26 cellular contexts compared by ENCODE assay signal in the genomic region with DNA sequence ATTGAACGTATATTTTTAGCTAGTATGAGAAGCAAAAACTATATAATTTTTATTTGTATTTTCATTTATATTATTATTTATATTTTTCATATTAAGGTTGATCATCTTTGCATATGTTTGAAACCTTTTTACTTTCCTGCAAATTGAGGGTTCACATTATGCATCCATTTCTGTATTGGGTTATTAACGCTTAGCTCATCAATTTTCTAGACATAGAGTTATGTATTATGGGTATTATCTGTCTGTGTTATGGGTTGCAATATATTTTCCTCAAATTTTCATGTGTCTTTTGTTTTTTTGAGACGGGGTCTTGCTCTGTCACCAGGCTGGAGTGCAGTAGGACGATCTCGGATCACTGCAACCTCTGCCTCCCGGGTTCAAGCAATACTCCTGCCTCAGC.
"Had no signal": no experiment of that assay in that cellular context is flagged by ENCODE, and none has a peak within 500 bp of the region (broad histone marks: within the 10 kb centered on the region; RNA-seq: fewer than 3 reads in every experiment).

No MANE protein-coding gene starts in this region.

- H3K4me3 ChIP-seq: neural progenitor cell, ovary, psoas muscle, skin epidermis, stomach, thoracic aorta, thyroid gland, tibial nerve, upper lobe of left lung, vagina had no signal

- H3K4me2 ChIP-seq: neural progenitor cell had no signal

- H3K9ac ChIP-seq: neural progenitor cell, parathyroid adenoma had no signal

- DNase-seq: naive thymus-derived CD4-positive, alpha-beta T cell; natural killer cell; occipital lobe; ovary; posterior cingulate gyrus; psoas muscle; right cardiac atrium; stimulated activated CD4-positive, alpha-beta T cell treated with anti-CD3 and anti-CD28 coated beads, Interleukin-15, amount 100 ng/mL, for 24 hours; stimulated activated CD4-positive, alpha-beta T cell treated with anti-CD3 and anti-CD28 coated beads, Interleukin-2, amount 100 ng/mL, for 24 hours; stimulated activated CD4-positive, alpha-beta T cell treated with anti-CD3 and anti-CD28 coated beads, Interleukin-2, amount 100 ng/mL, for 48 hours; stimulated activated CD4-positive, alpha-beta T cell treated with anti-CD3 and anti-CD28 coated beads, Interleukin-4, amount 100 ng/mL, for 24 hours; stimulated activated naive B cell treated with anti-CD40 and anti-IgM and Interleukin-4, amounts not matched to agents 10 μg/mL and 1 μg/mL and 100 μg/mL, for 72 hours; stimulated activated naive CD4-positive, alpha-beta T cell treated with Interleukin-2 at 50 U/mL for 16 hours; stomach; thyroid gland; trophoblast cell; upper lobe of left lung had no signal

- H3K36me3 ChIP-seq: neural progenitor cell, ovary, stomach, thoracic aorta, thyroid gland, tibial nerve, upper lobe of left lung, vagina had no signal

- ATAC-seq: naive thymus-derived CD4-positive, alpha-beta T cell; natural killer cell; psoas muscle; right cardiac atrium; sciatic nerve; stimulated activated effector memory CD8-positive, alpha-beta T cell treated with anti-CD3 and anti-CD28 coated beads, Interleukin-12 subunit alpha, Interleukin-12 subunit beta, amount 100 ng/mL, for 72 hours; stimulated activated naive B cell treated with anti-CD40 and anti-IgM and Interleukin-4, amounts not matched to agents 10 μg/mL and 1 μg/mL and 100 μg/mL, for 72 hours had no signal

- H3K27ac ChIP-seq: neural progenitor cell, ovary, parathyroid adenoma, psoas muscle, skin epidermis, stomach, thoracic aorta, thyroid gland, tibial nerve, upper lobe of left lung, vagina had no signal

- H3K79me2 ChIP-seq: parathyroid adenoma had no signal

- H3K4me1 ChIP-seq: neural progenitor cell, parathyroid adenoma, psoas muscle, stomach, thyroid gland, tibial nerve, upper lobe of left lung, vagina had no signal

- FAIRE-seq: urothelium cell line had no signal

- H2AFZ ChIP-seq: neural progenitor cell, parathyroid adenoma had no signal

- H3K9me3 ChIP-seq: ovary, psoas muscle, thoracic aorta, thyroid gland, vagina had no signal

- H3K27me3 ChIP-seq: neural progenitor cell, ovary, stomach, thyroid gland, tibial nerve, upper lobe of left lung, vagina had no signal
